In genomic region chr4:1987296-1987695, GRCh38 we compare ENCODE assay signal across 25 cellular contexts.
"Had no signal": no experiment of that assay in that cellular context is flagged by ENCODE, and none has a peak within 500 bp of the region (broad histone marks: within the 10 kb centered on the region; RNA-seq: fewer than 3 reads in every experiment).

No MANE protein-coding gene starts in this region.

- H3K27me3 Mint-ChIP-seq: memory B cell; naive thymus-derived CD8-positive, alpha-beta T cell; stimulated activated naive B cell treated with anti-CD40 and anti-IgM and Interleukin-4, amounts not matched to agents 10 μg/mL and 1 μg/mL and 100 μg/mL, for 72 hours had no signal

- ATAC-seq: activated CD4-positive, CD25-positive, alpha-beta regulatory T cell treated with anti-CD3 and anti-CD28 coated beads, Interleukin-2, amount 50 U/mL, for 24 hours; heart right ventricle; left lobe of liver; naive thymus-derived CD8-positive, alpha-beta T cell; pancreas; psoas muscle; stimulated activated naive B cell treated with anti-CD40 and anti-IgM and Interleukin-4, amounts not matched to agents 10 μg/mL and 1 μg/mL and 100 μg/mL, for 72 hours had no signal

- H3K4me1 Mint-ChIP-seq: stimulated activated naive B cell treated with anti-CD40 and anti-IgM and Interleukin-4, amounts not matched to agents 10 μg/mL and 1 μg/mL and 100 μg/mL, for 72 hours had no signal

- H3K9me3 Mint-ChIP-seq: activated naive CD4-positive, alpha-beta T cell treated with anti-CD3 and anti-CD28 coated beads, Interleukin-2, amount 50 U/mL, for 72 hours; activated T-cell treated with anti-CD3 and anti-CD28 coated beads, Interleukin-2, amount 50 U/mL, for 72 hours; memory B cell; naive thymus-derived CD8-positive, alpha-beta T cell; stimulated activated naive B cell treated with anti-CD40 and anti-IgM and Interleukin-4, amounts not matched to agents 10 μg/mL and 1 μg/mL and 100 μg/mL, for 72 hours; T-helper 1 cell treated with Interleukin-12 subunit alpha and Interleukin-12 subunit beta and Interleukin-4 antibody, amounts not matched to agents 30 μg/mL and 1 μg/mL, for 36 hours had no signal

- DNase-seq: activated CD4-positive, alpha-beta T cell treated with anti-CD3 and anti-CD28 coated beads for 48 hours; activated CD4-positive, alpha-beta T cell treated with anti-CD3 and anti-CD28 coated beads, Interleukin-2, amount 50 U/mL, for 48 hours; activated naive CD4-positive, alpha-beta T cell; activated T-cell treated with anti-CD3 and anti-CD28 coated beads, Interleukin-2, amount 50 U/mL, for 72 hours; central memory CD4-positive, alpha-beta T cell; dermis blood vessel endothelial cell; effector CD4-positive, alpha-beta T cell; esophagus squamous epithelium; foreskin melanocyte; heart right ventricle; naive thymus-derived CD8-positive, alpha-beta T cell; psoas muscle; sigmoid colon; small intestine; stimulated activated CD4-positive, alpha-beta T cell treated with anti-CD3 and anti-CD28 coated beads, Interleukin-1b, Interleukin-23, amount 100 ng/mL, for 48 hours; stimulated activated CD4-positive, alpha-beta T cell treated with anti-CD3 and anti-CD28 coated beads, Interleukin-4, amount 100 ng/mL, for 4 hours; stimulated activated naive B cell treated with anti-CD40 and anti-IgM and Interleukin-4, amounts not matched to agents 10 μg/mL and 1 μg/mL and 100 μg/mL, for 72 hours; T-helper 9 cell; WERI-Rb-1 had no signal

- H3K36me3 Mint-ChIP-seq: activated naive CD4-positive, alpha-beta T cell treated with anti-CD3 and anti-CD28 coated beads, Interleukin-2, amount 50 U/mL, for 72 hours had no signal

- H3K4me3 Mint-ChIP-seq: activated T-cell treated with anti-CD3 and anti-CD28 coated beads, Interleukin-2, amount 50 U/mL, for 72 hours; memory B cell; naive thymus-derived CD8-positive, alpha-beta T cell; stimulated activated naive B cell treated with anti-CD40 and anti-IgM and Interleukin-4, amounts not matched to agents 10 μg/mL and 1 μg/mL and 100 μg/mL, for 72 hours; T-helper 1 cell treated with Interleukin-12 subunit alpha and Interleukin-12 subunit beta and Interleukin-4 antibody, amounts not matched to agents 30 μg/mL and 1 μg/mL, for 36 hours had no signal

- H3K27ac Mint-ChIP-seq: activated T-cell treated with anti-CD3 and anti-CD28 coated beads, Interleukin-2, amount 50 U/mL, for 72 hours; memory B cell; T-helper 1 cell treated with Interleukin-12 subunit alpha and Interleukin-12 subunit beta and Interleukin-4 antibody, amounts not matched to agents 30 μg/mL and 1 μg/mL, for 36 hours had no signal
